8 cellular contexts compared by ENCODE assay signal in the genomic region with DNA sequence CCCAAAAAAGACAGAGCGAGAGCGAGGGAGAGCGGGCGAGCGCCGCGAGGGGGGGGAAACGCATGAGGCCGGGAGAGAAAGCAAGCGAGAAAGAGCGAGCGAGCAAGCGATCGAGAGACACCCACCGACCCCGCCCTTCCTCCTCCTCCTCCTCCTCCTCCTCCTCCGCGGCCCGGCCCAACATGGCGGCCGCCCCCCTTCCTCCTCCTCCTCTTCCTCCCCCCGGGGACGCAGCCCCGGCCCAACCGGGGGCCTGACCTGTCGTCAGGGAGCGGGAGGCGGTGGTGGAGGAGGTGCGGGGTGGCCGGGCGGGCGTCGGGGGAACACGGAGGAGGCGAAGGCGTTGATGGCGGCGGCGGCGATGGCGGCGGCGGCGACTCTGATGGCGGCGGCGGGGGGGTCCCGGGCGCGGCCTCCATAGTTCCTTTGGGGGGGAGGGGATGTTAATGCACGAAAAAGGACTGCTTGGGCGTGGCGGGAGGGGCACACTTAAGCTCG. TPM values are rescaled to one million over a fixed set of nuclear protein-coding genes. Genes with fewer than 3 reads are reported as not detected.
DNase-seq lines count a peak whose midpoint lies in the region; ATAC-seq and TF ChIP-seq lines count a peak whose summit lies in the region.

No MANE protein-coding gene starts in this region.

- no peaks in the 10 kb centered on the region for H3K36me3 ChIP-seq in kidney epithelial cell (ENCODE audit: control insufficient read depth, insufficient read depth, low read length)

- peaks cover 45% of the 10 kb centered on the region for H3K36me3 Mint-ChIP-seq in central memory CD8-positive, alpha-beta T cell (ENCODE audit: insufficient read depth)

- peak overlapping the region; percentile 92 for H3K4me3 ChIP-seq in kidney epithelial cell (ENCODE audit: low read depth, low read length)

- peaks cover 44% of the 10 kb centered on the region for H3K4me1 Mint-ChIP-seq in central memory CD8-positive, alpha-beta T cell

- no peaks in the 10 kb centered on the region for H3K27me3 ChIP-seq in kidney epithelial cell (ENCODE audit: control insufficient read depth, insufficient read depth, low read length)

- no peaks in the 10 kb centered on the region for H3K27me3 Mint-ChIP-seq in central memory CD8-positive, alpha-beta T cell

- peak; percentile 88 for DNase-seq in GDM1 (lab: John Stamatoyannopoulos, UW)
- DNase-seq in NCI-H2227 (lab: John Stamatoyannopoulos, UW; ENCODE audit: unreplicated experiment) = peak; percentile 63
- DNase-seq in activated CD4-positive, CD25-positive, alpha-beta regulatory T cell treated with anti-CD3 and anti-CD28 coated beads, Interleukin-2, amount 50 U/mL, for 72 hours = peak; percentile 90
- DNase-seq in central memory CD8-positive, alpha-beta T cell (ENCODE audit: low spot score in 2 of 2) = peak; percentile 62 to 79
- DNase-seq in kidney epithelial cell (ENCODE audit: low read depth) = no peak
- peak; percentile 91 for DNase-seq in stimulated activated CD4-positive, alpha-beta T cell treated with anti-CD3 and anti-CD28 coated beads, Interleukin-15, amount 100 ng/mL, for 24 hours
- DNase-seq in NCI-H1048 (lab: John Stamatoyannopoulos, UW) = no peak

- peak overlapping the region; percentile 100 for H3K27ac Mint-ChIP-seq in central memory CD8-positive, alpha-beta T cell (ENCODE audit: low read depth)

- ATAC-seq in HG02938 (IDR thresholded peaks at IDR 0.05; ENCODE audit: unreplicated experiment) = peak; percentile 17
- peak; percentile 11 for ATAC-seq in central memory CD8-positive, alpha-beta T cell (replicated peaks; ENCODE audit: extremely low read depth, poor library complexity, severe bottlenecking)

- H3K4me3 Mint-ChIP-seq in central memory CD8-positive, alpha-beta T cell = peak overlapping the region; percentile 96

- no peak for TF ChIP-seq CTCF in kidney epithelial cell (IDR thresholded peaks at IDR 0.05; ENCODE audit: insufficient read depth, low read length, poor library complexity, severe bottlenecking)

- no peaks in the 10 kb centered on the region for H3K9me3 Mint-ChIP-seq in central memory CD8-positive, alpha-beta T cell

RNA-seq across cellular contexts. Expression of a gene that starts 1.4 kb away (rescaled TPM):
- total RNA-seq in kidney epithelial cell = 23.9 and 29.2 TPM in 2 replicates

RNA-seq across cellular contexts. Expression of a gene that starts 18.4 kb away (rescaled TPM):
- 91.7 and 114 TPM in 2 replicates for total RNA-seq in kidney epithelial cell

Comparison
In these comparisons a context has a peak if more than half of its experiments do, and no peak if none do; other contexts are left out.
1. DNase-seq: peak in GDM1 (single experiment), NCI-H2227 (single experiment), activated CD4-positive, CD25-positive, alpha-beta regulatory T cell treated with anti-CD3 and anti-CD28 coated beads, Interleukin-2, amount 50 U/mL, for 72 hours (single experiment), central memory CD8-positive, alpha-beta T cell (2 of 2) and stimulated activated CD4-positive, alpha-beta T cell treated with anti-CD3 and anti-CD28 coated beads, Interleukin-15, amount 100 ng/mL, for 24 hours (single experiment); none in kidney epithelial cell (single experiment) and NCI-H1048 (single experiment).